ENCODE assay signal across 25 cellular contexts in the genomic region with DNA sequence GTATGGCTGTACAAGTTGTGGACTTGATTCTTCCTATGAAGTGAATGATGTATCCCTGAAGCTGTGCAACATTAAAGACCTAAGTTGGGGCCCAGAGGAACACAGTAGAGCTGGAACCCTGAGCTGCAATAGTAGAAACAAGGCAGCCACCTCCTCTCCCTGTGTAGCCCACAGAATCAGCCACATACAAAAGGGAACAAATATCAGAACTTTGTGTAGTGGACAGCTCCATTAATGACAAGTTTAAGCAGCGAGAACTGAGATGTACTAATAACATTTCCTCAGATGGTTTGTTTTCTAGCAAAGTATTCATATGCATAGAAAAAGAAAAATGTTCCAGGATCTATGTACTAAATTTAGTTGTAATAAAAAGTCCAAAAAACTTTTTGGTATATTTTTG.
"Had no signal": no experiment of that assay in that cellular context is flagged by ENCODE, and none has a peak within 500 bp of the region (broad histone marks: within the 10 kb centered on the region; RNA-seq: fewer than 3 reads in every experiment).

No MANE protein-coding gene starts in this region.

- H3K9me3 ChIP-seq: ascending aorta, Peyer's patch, SJSA1 had no signal

- ATAC-seq: activated CD8-positive, alpha-beta memory T cell treated with anti-CD3 and anti-CD28 coated beads, Interleukin-2, amount 10 ng/mL, durations not matched to agents 7 days and 5 days; activated naive CD4-positive, alpha-beta T cell treated with anti-CD3 and anti-CD28 coated beads, Interleukin-2, amount 50 U/mL, for 72 hours; activated naive CD8-positive, alpha-beta T cell treated with anti-CD3 and anti-CD28 coated beads, Interleukin-2, amount 50 U/mL, for 24 hours; T-helper 17 cell; WTC11 had no signal

- H3K4me3 ChIP-seq: ascending aorta, Peyer's patch, SJSA1 had no signal

- H3K4me1 ChIP-seq: ascending aorta, Peyer's patch, SJSA1 had no signal

- H3K36me3 ChIP-seq: ascending aorta, Peyer's patch, SJSA1 had no signal

- H3K27ac ChIP-seq: ascending aorta, Peyer's patch, SJSA1 had no signal

- H3K27me3 ChIP-seq: ascending aorta, Peyer's patch, SJSA1 had no signal

- DNase-seq: activated CD4-positive, alpha-beta T cell treated with anti-CD3 and anti-CD28 coated beads for 48 hours; activated CD4-positive, alpha-beta T cell treated with anti-CD3 and anti-CD28 coated beads, Interleukin-2, amount 50 U/mL, for 48 hours; activated CD4-positive, CD25-positive, alpha-beta regulatory T cell treated with anti-CD3 and anti-CD28 coated beads, Interleukin-2, amount 50 U/mL, for 72 hours; activated CD8-positive, alpha-beta memory T cell treated with anti-CD3 and anti-CD28 coated beads, Interleukin-2, amount 10 ng/mL, durations not matched to agents 7 days and 5 days; activated effector memory CD4-positive, alpha-beta T cell treated with Interleukin-2 at 50 U/mL for 16 hours; activated naive CD4-positive, alpha-beta T cell treated with Interleukin-2 at 50 U/mL for 16 hours; activated naive CD8-positive, alpha-beta T cell treated with anti-CD3 and anti-CD28 coated beads, Interleukin-2, amount 50 U/mL, for 24 hours; activated T-cell treated with anti-CD3 and anti-CD28 coated beads, Interleukin-2, amount 50 U/mL, for 24 hours; amniotic stem cell; cerebellar nuclear complex; MM.1S; NCI-H1048; NCI-H146; NCI-H187 treated with DMSO at 0.1 percent for 48 hours; NCI-H2081 treated with DMSO at 0.1 percent for 48 hours; NCI-H446; NCI-H524; Peyer's patch; SHP77; T-helper 17 cell; T-helper 9 cell had no signal
